19 cellular contexts compared by ENCODE assay signal in genomic region chr4:114474401-114474800, GRCh38.
DNase-seq lines count a peak whose midpoint lies in the region.
"Had no signal": no experiment of that assay in that cellular context is flagged by ENCODE, and none has a peak within 500 bp of the region (broad histone marks: within the 10 kb centered on the region; RNA-seq: fewer than 3 reads in every experiment).

No MANE protein-coding gene starts in this region.

- peak; percentile 49 for DNase-seq in Caki2 (ENCODE audit: low read depth)
- peak; percentile 32 for DNase-seq in HT-29 (ENCODE audit: low spot score)
- peak; percentile 67 for DNase-seq in astrocyte of the hippocampus (ENCODE audit: low read depth, low spot score)
- DNase-seq in renal cortical epithelial cell (ENCODE audit: low read depth) = peak; percentile 51
- DNase-seq in CD1c-positive myeloid dendritic cell (ENCODE audit: extremely low spot score) = no peak
- no peak for DNase-seq in NOMO-1 (lab: John Stamatoyannopoulos, UW; ENCODE audit: unreplicated experiment in 2 of 2)
- DNase-seq in MG63 = no peak
- DNase-seq: C1 segment of cervical spinal cord; Calu3; CD8-positive, alpha-beta T cell; DMS79 treated with DMSO at 0.1 percent for 48 hours; Karpas-422; MM.1S; NCI-H2029 treated with DMSO at 0.1 percent for 48 hours; NCI-H2227 treated with DMSO at 0.1 percent for 48 hours; NCI-H526 treated with DMSO at 0.1 percent for 48 hours; Right ventricle myocardium superior; RPMI8226 had no signal

- H3K9me3 ChIP-seq in MG63 = no peaks in the 10 kb centered on the region
- H3K9me3 ChIP-seq: SJSA1 had no signal

- H3K27me3 ChIP-seq in MG63 = no peaks in the 10 kb centered on the region

- no peaks in the 10 kb centered on the region for H3K36me3 ChIP-seq in MG63
- H3K36me3 ChIP-seq: SJSA1 had no signal

- in situ Hi-C loops in Caki2 (cut with HindIII; ENCODE audit: low pct_unique_long_range_greater_than_20kb, low sequenced_read_pairs) = no loop called here

- no peak overlapping the region for H3K4me3 ChIP-seq in MG63
- H3K4me3 ChIP-seq: SJSA1 had no signal

Comparison
In these comparisons a context has a peak if more than half of its experiments do, and no peak if none do; other contexts are left out.
1. DNase-seq: peak in Caki2 (single experiment), HT-29 (single experiment), astrocyte of the hippocampus (single experiment) and renal cortical epithelial cell (single experiment); none in CD1c-positive myeloid dendritic cell (single experiment), NOMO-1 (0 of 2) and MG63 (single experiment).